24 cellular contexts compared by ENCODE assay signal in genomic region chr12:123494124-123494843, GRCh38. TPM values are rescaled to one million over a fixed set of nuclear protein-coding genes. Genes with fewer than 3 reads are reported as not detected.
A peak's percentile ranks its signal among the peaks of the same experiment; 100 is the strongest.
DNase-seq lines count a peak whose midpoint lies in the region; ATAC-seq and TF ChIP-seq lines count a peak whose summit lies in the region.
"Had no signal": no experiment of that assay in that cellular context is flagged by ENCODE, and none has a peak within 500 bp of the region (broad histone marks: within the 10 kb centered on the region; RNA-seq: fewer than 3 reads in every experiment).

No MANE protein-coding gene starts in this region.

- H3K9ac ChIP-seq in NT2/D1 (ENCODE audit: insufficient read length, low read depth) (peak overlapping the region; percentile 24), neural progenitor cell (no peak overlapping the region)

- H4K20me1 ChIP-seq in neural progenitor cell (ENCODE audit: low read depth) = no peaks in the 10 kb centered on the region

- H3K27ac Mint-ChIP-seq in glutamatergic neuron (ENCODE audit: unreplicated experiment) = peak overlapping the region; percentile 74
- H3K27ac Mint-ChIP-seq in neural progenitor cell = peak overlapping the region; percentile 66
- no peak overlapping the region for H3K27ac Mint-ChIP-seq in activated CD4-positive, alpha-beta T cell treated with anti-CD3 and anti-CD28 coated beads for 36 hours
- H3K27ac Mint-ChIP-seq: activated B cell treated with CpG ODN at 0.5 μM for 24 hours; activated T-cell treated with anti-CD3 and anti-CD28 coated beads, Interleukin-2, amount 50 U/mL, for 72 hours; CD14-positive monocyte; memory B cell; T-helper 2 cell treated with Interferon-gamma antibody and Interleukin-4, amounts not matched to agents 5 μg/mL and 100 μg/mL, for 36 hours had no signal

- H3K79me2 ChIP-seq in neural progenitor cell (ENCODE audit: low read depth) = no peaks in the 10 kb centered on the region

- H3K27me3 ChIP-seq in AG04450 (ENCODE audit: control insufficient read depth, insufficient read depth, low read length) (no peaks in the 10 kb centered on the region), NT2/D1 (ENCODE audit: insufficient read depth, insufficient read length) (no peaks in the 10 kb centered on the region), neural progenitor cell (no peaks in the 10 kb centered on the region)
- H3K27me3 ChIP-seq: SJSA1, spleen had no signal

- no peak for TF ChIP-seq CTCF in AG04450 (IDR thresholded peaks at IDR 0.05; ENCODE audit: low read depth, low read length)
- no peak for TF ChIP-seq CTCF in glutamatergic neuron (IDR thresholded peaks at IDR 0.05; ENCODE audit: partially characterized antibody, unreplicated experiment)
- no peak for TF ChIP-seq CTCF in neural progenitor cell (IDR thresholded peaks at IDR 0.05)

- H3F3A ChIP-seq in neural progenitor cell (ENCODE audit: low read depth) = peaks cover under 1% of the 10 kb centered on the region

- H3K9me3 ChIP-seq in AG04450 (ENCODE audit: control insufficient read depth, insufficient read depth, low read length) (no peaks in the 10 kb centered on the region; the same call in 1 of the 2 replicates), NT2/D1 (ENCODE audit: insufficient read depth, low read length) (no peaks in the 10 kb centered on the region), neural progenitor cell (ENCODE audit: low read depth) (no peaks in the 10 kb centered on the region)
- H3K9me3 ChIP-seq: SJSA1, spleen had no signal

- intact Hi-C loops in activated CD4-positive, alpha-beta T cell treated with anti-CD3 and anti-CD28 coated beads for 36 hours (cut with DNase I, micrococcal nuclease) = no loop called here

- H3K4me3 ChIP-seq in AG04450 (ENCODE audit: low read depth, low read length) (no peak overlapping the region), NT2/D1 (ENCODE audit: insufficient read length, low read depth) (no peak overlapping the region), neural progenitor cell (no peak overlapping the region)
- H3K4me3 ChIP-seq: SJSA1, spleen had no signal

- H2AFZ ChIP-seq in neural progenitor cell (replicated peaks) = no peak overlapping the region

- H3K9me3 Mint-ChIP-seq in glutamatergic neuron (ENCODE audit: unreplicated experiment) = peaks cover 6% of the 10 kb centered on the region
- no peaks in the 10 kb centered on the region for H3K9me3 Mint-ChIP-seq in neural progenitor cell
- no peaks in the 10 kb centered on the region for H3K9me3 Mint-ChIP-seq in activated CD4-positive, alpha-beta T cell treated with anti-CD3 and anti-CD28 coated beads for 36 hours (ENCODE audit: low read depth)
- H3K9me3 Mint-ChIP-seq: activated B cell treated with CpG ODN at 0.5 μM for 24 hours; activated naive CD4-positive, alpha-beta T cell treated with anti-CD3 and anti-CD28 coated beads, Interleukin-2, amount 50 U/mL, for 72 hours; activated T-cell treated with anti-CD3 and anti-CD28 coated beads, Interleukin-2, amount 50 U/mL, for 72 hours; memory B cell; naive B cell; T-helper 2 cell treated with Interferon-gamma antibody and Interleukin-4, amounts not matched to agents 5 μg/mL and 100 μg/mL, for 36 hours had no signal

- H3K4me1 ChIP-seq in NT2/D1 (ENCODE audit: insufficient read depth, insufficient read length) (peaks cover 21% of the 10 kb centered on the region), neural progenitor cell (no peaks in the 10 kb centered on the region)
- H3K4me1 ChIP-seq: SJSA1, spleen had no signal

- CTCF ChIA-PET in AG04450 (lab: Charles Lee) = no interaction called here
- CTCF ChIA-PET in activated CD4-positive, alpha-beta T cell treated with anti-CD3 and anti-CD28 coated beads for 36 hours (lab: Charles Lee) = no interaction called here

- H3K27me3 Mint-ChIP-seq in glutamatergic neuron (ENCODE audit: unreplicated experiment) (peaks cover 13% of the 10 kb centered on the region), neural progenitor cell (ENCODE audit: insufficient read depth, low read depth) (no peaks in the 10 kb centered on the region)
- H3K27me3 Mint-ChIP-seq in activated CD4-positive, alpha-beta T cell treated with anti-CD3 and anti-CD28 coated beads for 36 hours = no peaks in the 10 kb centered on the region
- H3K27me3 Mint-ChIP-seq: activated B cell treated with CpG ODN at 0.5 μM for 24 hours had no signal

- no peak overlapping the region for H3K4me2 ChIP-seq in neural progenitor cell

- POLR2A ChIA-PET in AG04450 (lab: Yijun Ruan, JAX) = no interaction called here
- POLR2A ChIA-PET in activated CD4-positive, alpha-beta T cell treated with anti-CD3 and anti-CD28 coated beads for 36 hours (lab: Charles Lee) = interaction anchor here (0.6 kb wide), 1 partner anchor 12 kb away, joined by 3 read pairs; no protein-coding TSS in a partner anchor

- H3K4me1 Mint-ChIP-seq in glutamatergic neuron (ENCODE audit: low read depth, unreplicated experiment) (peaks cover 27% of the 10 kb centered on the region), neural progenitor cell (peaks cover 22% of the 10 kb centered on the region)
- no peaks in the 10 kb centered on the region for H3K4me1 Mint-ChIP-seq in activated CD4-positive, alpha-beta T cell treated with anti-CD3 and anti-CD28 coated beads for 36 hours
- H3K4me1 Mint-ChIP-seq: activated B cell treated with CpG ODN at 0.5 μM for 24 hours, naive B cell had no signal

- H3K4me3 Mint-ChIP-seq in glutamatergic neuron (ENCODE audit: unreplicated experiment) (peak overlapping the region; percentile 17), neural progenitor cell (peak overlapping the region; percentile 55)
- no peak overlapping the region for H3K4me3 Mint-ChIP-seq in activated CD4-positive, alpha-beta T cell treated with anti-CD3 and anti-CD28 coated beads for 36 hours
- H3K4me3 Mint-ChIP-seq: activated B cell treated with CpG ODN at 0.5 μM for 24 hours; activated T-cell treated with anti-CD3 and anti-CD28 coated beads, Interleukin-2, amount 50 U/mL, for 72 hours; CD14-positive monocyte; memory B cell; naive B cell; T-helper 2 cell treated with Interferon-gamma antibody and Interleukin-4, amounts not matched to agents 5 μg/mL and 100 μg/mL, for 36 hours had no signal

- H3K27ac ChIP-seq in AG04450 (ENCODE audit: low read depth, low read length) (peak overlapping the region; percentile 39), neural progenitor cell (peak overlapping the region; percentile 49)
- H3K27ac ChIP-seq: SJSA1, spleen had no signal

- no peak for ATAC-seq in GM18867 (IDR thresholded peaks at IDR 0.05; ENCODE audit: unreplicated experiment)
- no peak for ATAC-seq in GM21360 (IDR thresholded peaks at IDR 0.05; ENCODE audit: unreplicated experiment)
- ATAC-seq in activated CD4-positive, alpha-beta T cell treated with anti-CD3 and anti-CD28 coated beads for 36 hours = no peak
- ATAC-seq: activated naive CD4-positive, alpha-beta T cell treated with anti-CD3 and anti-CD28 coated beads, Interleukin-2, amount 50 U/mL, for 72 hours; activated T-cell treated with anti-CD3 and anti-CD28 coated beads, Interleukin-2, amount 50 U/mL, for 72 hours had no signal

- H3K36me3 Mint-ChIP-seq in glutamatergic neuron (ENCODE audit: unreplicated experiment) (peaks cover 5% of the 10 kb centered on the region), neural progenitor cell (peaks cover 20% of the 10 kb centered on the region)
- H3K36me3 Mint-ChIP-seq in activated CD4-positive, alpha-beta T cell treated with anti-CD3 and anti-CD28 coated beads for 36 hours (ENCODE audit: low read depth) = no peaks in the 10 kb centered on the region
- H3K36me3 Mint-ChIP-seq: activated naive CD4-positive, alpha-beta T cell treated with anti-CD3 and anti-CD28 coated beads, Interleukin-2, amount 50 U/mL, for 72 hours; naive B cell had no signal

- DNase-seq in AG04450 (ENCODE audit: low read depth, low spot score) = no peak
- no peak for DNase-seq in NT2/D1 (ENCODE audit: low read depth, low spot score)
- no peak for DNase-seq in glutamatergic neuron
- peak; percentile 16 for DNase-seq in neural progenitor cell (ENCODE audit: low spot score)
- DNase-seq in ureter (ENCODE audit: low spot score) = no peak
- DNase-seq in activated CD4-positive, alpha-beta T cell treated with anti-CD3 and anti-CD28 coated beads for 36 hours = no peak
- DNase-seq: activated B cell treated with CpG ODN at 0.5 μM for 24 hours; activated T-cell treated with anti-CD3 and anti-CD28 coated beads, Interleukin-2, amount 50 U/mL, for 72 hours; DMS53; hippocampal formation; islet precursor cell; naive B cell; NCI-H2029 treated with DMSO at 0.1 percent for 48 hours; NCI-H510A treated with DMSO at 0.1 percent for 48 hours; posterior cingulate gyrus; spleen; stimulated activated CD8-positive, alpha-beta memory T cell treated with anti-CD3 and anti-CD28 coated beads, Interleukin-4, amount 100 ng/mL, for 48 hours had no signal

- H3K36me3 ChIP-seq in NT2/D1 (ENCODE audit: insufficient read depth, insufficient read length, low read length) (peaks cover 34% of the 10 kb centered on the region), neural progenitor cell (no peaks in the 10 kb centered on the region)
- H3K36me3 ChIP-seq: SJSA1 had no signal

RNA-seq across cellular contexts. Expression of gene SNRNP35, which starts 36.3 kb away (rescaled TPM):
- 12.1 and 13.0 TPM in 2 replicates for polyA plus RNA-seq in AG04450 (2011; rRNA removed)
- 10.0 and 12.3 TPM in 2 replicates for polyA minus RNA-seq in AG04450 (2011; rRNA and poly(A)+ RNA removed)
- total RNA-seq in glutamatergic neuron (ENCODE audit: unreplicated experiment) (33.1 TPM), neural progenitor cell (ENCODE audit: low replicate concordance) (12.6 and 30.3 TPM in 2 replicates), ureter (24.1 TPM)
- 10 to 100 TPM; 24.1 to 24.8 TPM for total RNA-seq in activated CD4-positive, alpha-beta T cell treated with anti-CD3 and anti-CD28 coated beads for 36 hours

RNA-seq across cellular contexts. Expression of gene RILPL1, which starts 39.2 kb away (rescaled TPM):
- polyA plus RNA-seq in AG04450 (2011; rRNA removed) = 18.7 and 19.8 TPM in 2 replicates
- 14.6 and 15.4 TPM in 2 replicates for polyA minus RNA-seq in AG04450 (2011; rRNA and poly(A)+ RNA removed)
- total RNA-seq in glutamatergic neuron (ENCODE audit: unreplicated experiment) (6.2 TPM), neural progenitor cell (ENCODE audit: low replicate concordance) (13.8 and 16.7 TPM in 2 replicates), ureter (20.2 TPM)
- 1 to 10 TPM; 4.7 to 5.3 TPM for total RNA-seq in activated CD4-positive, alpha-beta T cell treated with anti-CD3 and anti-CD28 coated beads for 36 hours
- polyA plus RNA-seq: CD14-positive monocyte had no signal

RNA-seq across cellular contexts. Expression of gene RILPL2, which starts 57.8 kb away (rescaled TPM):
- polyA plus RNA-seq in AG04450 (2011; rRNA removed) = 2.9 and 3.3 TPM in 2 replicates
- polyA minus RNA-seq in AG04450 (2011; rRNA and poly(A)+ RNA removed) = 0.92 and 1.2 TPM in 2 replicates
- total RNA-seq in glutamatergic neuron (ENCODE audit: unreplicated experiment) = 0.10 TPM
- total RNA-seq in neural progenitor cell (ENCODE audit: low replicate concordance) = 1.1 TPM in 2 replicates
- total RNA-seq in ureter = 7.8 TPM
- 10 to 100 TPM; 10.4 to 12.1 TPM for total RNA-seq in activated CD4-positive, alpha-beta T cell treated with anti-CD3 and anti-CD28 coated beads for 36 hours
